In genomic region chr4:184473265-184473514, GRCh38 we compare ENCODE assay signal across 8 cellular contexts. TPM values are rescaled to one million over a fixed set of nuclear protein-coding genes. Genes with fewer than 3 reads are reported as not detected.
DNase-seq lines count a peak whose midpoint lies in the region; ATAC-seq and TF ChIP-seq lines count a peak whose summit lies in the region.

No MANE protein-coding gene starts in this region.

- CTCF ChIA-PET in Caco-2 (lab: Charles Lee): no interaction called here
- CTCF ChIA-PET in naive thymus-derived CD4-positive, alpha-beta T cell (lab: Charles Lee): interaction anchor here (1.2 kb wide), 1 partner anchor 204 kb away, joined by 3 read pairs; no protein-coding TSS in a partner anchor

- peak; percentile 2 for ATAC-seq in HG03159 (IDR thresholded peaks at IDR 0.05; ENCODE audit: unreplicated experiment)
- ATAC-seq in naive thymus-derived CD4-positive, alpha-beta T cell: no peak
- no peak for ATAC-seq in left colon
- ATAC-seq in HG02678 (IDR thresholded peaks at IDR 0.05; ENCODE audit: unreplicated experiment): no peak
- ATAC-seq in HG03139 (IDR thresholded peaks at IDR 0.05; ENCODE audit: unreplicated experiment): no peak

- no peaks in the 10 kb centered on the region; the same call in 1 of the 2 replicates for H3K4me1 ChIP-seq in Caco-2
- peaks cover 27 to 34% of the 10 kb centered on the region in 2 donors for H3K4me1 ChIP-seq in naive thymus-derived CD4-positive, alpha-beta T cell (ENCODE audit: control insufficient read depth in 2 of 2, insufficient read depth in 2 of 2, low read length in 2 of 2)

- H3K27ac ChIP-seq in cingulate gyrus (ENCODE audit: low read depth, low read length): peak overlapping the region; percentile 77
- peak overlapping the region; percentile 96 for H3K27ac ChIP-seq in naive thymus-derived CD4-positive, alpha-beta T cell (ENCODE audit: low read depth, low read length)

- H3K9me3 ChIP-seq in Caco-2: no peaks in the 10 kb centered on the region
- H3K9me3 ChIP-seq in naive thymus-derived CD4-positive, alpha-beta T cell (ENCODE audit: control insufficient read depth in 2 of 3, low read length in 3 of 3): no peaks in the 10 kb centered on the region

- TF ChIP-seq CTCF in Caco-2 (IDR thresholded peaks at IDR 0.05; ENCODE audit: insufficient read depth in 1 of 2, low read depth in 1 of 2, low read length in 1 of 2, severe bottlenecking in 1 of 2, unreplicated experiment in 1 of 2): no peak

- no peaks in the 10 kb centered on the region for H3K27me3 ChIP-seq in Caco-2 (replicated peaks; ENCODE audit: control insufficient read depth, insufficient read depth, low read length)
- no peaks in the 10 kb centered on the region for H3K27me3 ChIP-seq in naive thymus-derived CD4-positive, alpha-beta T cell (ENCODE audit: control insufficient read depth in 2 of 2, insufficient read depth in 2 of 2, low read length in 2 of 2)

- POLR2A ChIA-PET in Caco-2 (lab: Charles Lee): no interaction called here
- POLR2A ChIA-PET in naive thymus-derived CD4-positive, alpha-beta T cell (lab: Charles Lee): interaction anchor here (1.4 to 2.4 kb wide), 3 partner anchors 20 to 175 kb away, joined by 3 to 16 read pairs (median 14); partner anchors contain the start of genes CASP3 and PRIMPOL

- no peak overlapping the region for H3K27ac Mint-ChIP-seq in Caco-2 (ENCODE audit: unreplicated experiment)
- H3K27ac Mint-ChIP-seq in naive thymus-derived CD4-positive, alpha-beta T cell: no peak overlapping the region

- H3K9me3 Mint-ChIP-seq in Caco-2 (ENCODE audit: unreplicated experiment): no peaks in the 10 kb centered on the region
- H3K9me3 Mint-ChIP-seq in naive thymus-derived CD4-positive, alpha-beta T cell: peaks cover 0 to 8% (median 0%) of the 10 kb centered on the region in 11 donors

- peaks cover 11% of the 10 kb centered on the region for H3K36me3 Mint-ChIP-seq in Caco-2 (ENCODE audit: insufficient read depth, unreplicated experiment)
- peaks cover 0 to 34% (median 5%) of the 10 kb centered on the region in 5 donors for H3K36me3 Mint-ChIP-seq in naive thymus-derived CD4-positive, alpha-beta T cell

- H3K36me3 ChIP-seq in Caco-2 (ENCODE audit: control insufficient read depth, insufficient read depth, low read length): no peaks in the 10 kb centered on the region
- H3K36me3 ChIP-seq in naive thymus-derived CD4-positive, alpha-beta T cell (ENCODE audit: control insufficient read depth in 2 of 3, insufficient read depth in 3 of 3, low read length in 3 of 3): peaks cover 0 to 18% (median 0%) of the 10 kb centered on the region in 3 experiments

- peak overlapping the region; percentile 98 for H3K4me3 Mint-ChIP-seq in Caco-2 (ENCODE audit: unreplicated experiment)
- H3K4me3 Mint-ChIP-seq in naive thymus-derived CD4-positive, alpha-beta T cell: peak overlapping the region in 1 of 10 donors; percentile 100

- intact Hi-C loops in Caco-2 (cut with micrococcal nuclease; ENCODE audit: unreplicated experiment): loop anchor here (5.0 to 10.0 kb wide), 3 partner anchors 172 to 262 kb away; partner anchors contain the start of genes CASP3, CENPU and PRIMPOL
- intact Hi-C loops in naive thymus-derived CD4-positive, alpha-beta T cell (cut with micrococcal nuclease): loop anchor here (5.0 to 10.0 kb wide), 6 partner anchors 36 to 1722 kb away; partner anchors contain the start of genes ANKRD37 (in 2 of the 2), LRP2BP (in 2 of the 2), ACSL1 (in 1 of the 2) and CYP4V2 (in 1 of the 2)
- intact Hi-C loops in left colon (cut with DNase I, micrococcal nuclease): loop anchor here in 1 of 2 donors (10.0 kb wide), 1 partner anchor 88 kb away; no protein-coding TSS in a partner anchor

- peaks cover 20% of the 10 kb centered on the region for H3K4me1 Mint-ChIP-seq in Caco-2 (ENCODE audit: low read depth, unreplicated experiment)
- peaks cover 42 to 73% (median 65%) of the 10 kb centered on the region in 7 donors for H3K4me1 Mint-ChIP-seq in naive thymus-derived CD4-positive, alpha-beta T cell

- no peak for DNase-seq in Caco-2
- peak in 1 of 9 donors; percentile 19 for DNase-seq in naive thymus-derived CD4-positive, alpha-beta T cell
- no peak for DNase-seq in left colon
- no peak for DNase-seq in SIG-M5 treated with dmso at 0.1 percent for 504 hours (lab: John Stamatoyannopoulos, UW; ENCODE audit: unreplicated experiment)

- BruUV-seq in Caco-2 (replicated peaks; lab: Mats Ljungman, UMichigan): no TSS peak

- no peaks in the 10 kb centered on the region for H3K27me3 Mint-ChIP-seq in Caco-2 (ENCODE audit: insufficient read depth, unreplicated experiment)
- H3K27me3 Mint-ChIP-seq in naive thymus-derived CD4-positive, alpha-beta T cell: peaks cover 0 to 4% (median 0%) of the 10 kb centered on the region in 5 donors

- peak overlapping the region; percentile 70 for H3K4me3 ChIP-seq in Caco-2 (ENCODE audit: low read depth, low read length)
- H3K4me3 ChIP-seq in naive thymus-derived CD4-positive, alpha-beta T cell (ENCODE audit: low read length): peak overlapping the region; percentile 71

RNA-seq across cellular contexts. Expression of gene IRF2, which starts 1.2 kb away (rescaled TPM):
- total RNA-seq in Caco-2 (2022) (9.2 and 11.5 TPM in 2 replicates), left colon (10 to 100 TPM; 45.5 to 51.3 TPM)
- 10 to 100 TPM; 31.2 to 86.3 (median 75.0) TPM for total RNA-seq in naive thymus-derived CD4-positive, alpha-beta T cell
- polyA plus RNA-seq in naive thymus-derived CD4-positive, alpha-beta T cell: 10 to 100 TPM; 83.5 to 87.0 TPM
